In genomic region chr3:119702530-119703527, GRCh38 we compare ENCODE assay signal across 8 cellular contexts. TPM values are rescaled to one million over a fixed set of nuclear protein-coding genes. Genes with fewer than 3 reads are reported as not detected.
DNase-seq lines count a peak whose midpoint lies in the region; ATAC-seq and TF ChIP-seq lines count a peak whose summit lies in the region.

Gene CFAP91, plus strand, starts transcription at chr3:119703022. Its CDS starts 77 bp downstream, at chr3:119703099.

- peak; percentile 86 for DNase-seq in GM13977 (ENCODE audit: low spot score)
- peak; percentile 70 for DNase-seq in NCI-H2107 (lab: John Stamatoyannopoulos, UW)
- DNase-seq in activated CD4-positive, alpha-beta T cell treated with anti-CD3 and anti-CD28 coated beads, Interleukin-2, amount 50 U/mL, for 4 hours: peak; percentile 67 to 69
- DNase-seq in left lobe of liver (ENCODE audit: low spot score): peak; percentile 96
- peak; percentile 73 to 75 for DNase-seq in stimulated activated CD4-positive, alpha-beta T cell treated with anti-CD3 and anti-CD28 coated beads, Interleukin-1b, Interleukin-23, amount 100 ng/mL, for 4 hours (ENCODE audit: low read depth in 2 of 2)
- DNase-seq in GDM1 (lab: John Stamatoyannopoulos, UW): no peak

- peak within 1 kb of the TSS; percentile 43 for H3K27ac Mint-ChIP-seq in dendritic cell treated with granulocyte-macrophage colony-stimulating factor and Interleukin-4, amounts not matched to agents 40 ng/mL and 50 ng/mL, for 4 days

- TF ChIP-seq CTCF in GM13977 (IDR thresholded peaks at IDR 0.05; ENCODE audit: extremely low read depth, insufficient read depth, missing control alignments): no peak

- H3K4me1 Mint-ChIP-seq in dendritic cell treated with granulocyte-macrophage colony-stimulating factor and Interleukin-4, amounts not matched to agents 40 ng/mL and 50 ng/mL, for 4 days (ENCODE audit: low read depth): peaks cover 33% of the 10 kb centered on the region

- H3K4me3 Mint-ChIP-seq in dendritic cell treated with granulocyte-macrophage colony-stimulating factor and Interleukin-4, amounts not matched to agents 40 ng/mL and 50 ng/mL, for 4 days: peak within 1 kb of the TSS; percentile 65

- in situ Hi-C loops in GM13977 (cut with MboI; ENCODE audit: low pct_unique_long_range_greater_than_20kb, low sequenced_read_pairs, unreplicated experiment): no loop called here

- peaks cover 6% of the 10 kb centered on the region for H3K36me3 Mint-ChIP-seq in dendritic cell treated with granulocyte-macrophage colony-stimulating factor and Interleukin-4, amounts not matched to agents 40 ng/mL and 50 ng/mL, for 4 days (ENCODE audit: low read depth)

- H3K27me3 Mint-ChIP-seq in dendritic cell treated with granulocyte-macrophage colony-stimulating factor and Interleukin-4, amounts not matched to agents 40 ng/mL and 50 ng/mL, for 4 days: peaks cover 16% of the 10 kb centered on the region

- peak; percentile 89 for ATAC-seq in HG02840 (IDR thresholded peaks at IDR 0.05; ENCODE audit: low FRiP score, unreplicated experiment)
- peak; percentile 98 for ATAC-seq in left lobe of liver

- intact Hi-C loops in dendritic cell treated with granulocyte-macrophage colony-stimulating factor and Interleukin-4, amounts not matched to agents 40 ng/mL and 50 ng/mL, for 4 days (cut with micrococcal nuclease): loop anchor here (2.0 to 10.0 kb wide), 2 partner anchors 392 to 642 kb away; partner anchors contain the start of genes GSK3B and LRRC58

- H3K9me3 Mint-ChIP-seq in dendritic cell treated with granulocyte-macrophage colony-stimulating factor and Interleukin-4, amounts not matched to agents 40 ng/mL and 50 ng/mL, for 4 days: peaks cover 12% of the 10 kb centered on the region

RNA-seq across cellular contexts. Expression of gene CFAP91, which starts in this region (rescaled TPM):
- 0.55 TPM for total RNA-seq in left lobe of liver

Comparison
In these comparisons a context has a peak if more than half of its experiments do, and no peak if none do; other contexts are left out.
1. Peak in DNase-seq and ATAC-seq in left lobe of liver; RNA of the gene not detected or under 1 TPM.